ENCODE assay signal across 5 cellular contexts in the genomic region with DNA sequence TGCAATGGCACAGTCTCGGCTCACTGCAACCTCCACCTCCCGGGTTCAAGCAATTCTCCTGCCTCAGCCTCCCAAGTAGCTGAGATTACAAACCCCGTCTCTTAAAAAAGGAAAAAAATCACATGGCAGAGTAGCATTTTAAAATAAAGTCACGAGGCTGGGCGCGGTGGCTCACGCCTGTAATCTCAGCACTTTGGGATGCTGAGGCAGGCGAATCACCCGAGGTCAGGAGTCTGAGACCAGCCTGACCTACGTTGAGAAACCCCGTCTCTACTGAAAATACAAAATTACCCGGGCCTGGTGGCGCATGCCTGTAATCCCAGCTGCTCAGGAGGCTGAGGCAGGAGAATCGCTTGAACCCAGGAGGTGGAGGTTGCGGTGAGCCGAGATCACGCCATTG. TPM values are rescaled to one million over a fixed set of nuclear protein-coding genes. Genes with fewer than 3 reads are reported as not detected.
"Had no signal": no experiment of that assay in that cellular context is flagged by ENCODE, and none has a peak within 500 bp of the region (broad histone marks: within the 10 kb centered on the region; RNA-seq: fewer than 3 reads in every experiment).

No MANE protein-coding gene starts in this region.

RNA-seq across cellular contexts. Expression of gene DHDH, which starts 5.8 kb away (rescaled TPM):
- total RNA-seq: LHCN-M2, OCI-LY7, Right ventricle myocardium inferior, RPMI7951 had no signal

RNA-seq across cellular contexts. Expression of gene TULP2, which starts 29.1 kb away (rescaled TPM):
- total RNA-seq: LHCN-M2, Right ventricle myocardium inferior, RPMI7951 had no signal
- polyA plus RNA-seq: aorta had no signal
